ENCODE assay signal across 9 cellular contexts in genomic region chr11:96055706-96056387, GRCh38.
DNase-seq lines count a peak whose midpoint lies in the region; ATAC-seq and TF ChIP-seq lines count a peak whose summit lies in the region.
"Had no signal": no experiment of that assay in that cellular context is flagged by ENCODE, and none has a peak within 500 bp of the region (broad histone marks: within the 10 kb centered on the region; RNA-seq: fewer than 3 reads in every experiment).

No MANE protein-coding gene starts in this region.

- H4K20me1 ChIP-seq in osteoblast (ENCODE audit: insufficient read depth, low read length): no peaks in the 10 kb centered on the region

- peaks cover 42% of the 10 kb centered on the region for H3K36me3 Mint-ChIP-seq in CD8-positive, alpha-beta T cell

- no peak for TF ChIP-seq POLR2A in upper lobe of left lung (IDR thresholded peaks at IDR 0.05)

- H3K4me1 Mint-ChIP-seq in CD8-positive, alpha-beta T cell (ENCODE audit: low read depth): peaks cover 54% of the 10 kb centered on the region

- H3K36me3 ChIP-seq in CD8-positive, alpha-beta T cell (ENCODE audit: insufficient read depth, low read length): no peaks in the 10 kb centered on the region
- H3K36me3 ChIP-seq in osteoblast (ENCODE audit: insufficient read depth, low read length) (no peaks in the 10 kb centered on the region), upper lobe of left lung (no peaks in the 10 kb centered on the region)

- POLR2A ChIA-PET in CD8-positive, alpha-beta T cell (lab: Charles Lee): interaction anchor here (1.0 to 3.3 kb wide), 5 partner anchors 15 to 334 kb away, joined by 3 to 24 read pairs (median 4); partner anchors contain the start of genes CCDC82, JRKL and MAML2

- no peaks in the 10 kb centered on the region for H3K27me3 Mint-ChIP-seq in CD8-positive, alpha-beta T cell (ENCODE audit: low read depth)

- CTCF ChIA-PET in CD8-positive, alpha-beta T cell (lab: Charles Lee): interaction anchor here (0.6 to 7.2 kb wide), 31 partner anchors 9 to 953 kb away, joined by 3 to 98 read pairs (median 4); partner anchors contain the start of gene MAML2

- TF ChIP-seq EP300 in upper lobe of left lung (IDR thresholded peaks at IDR 0.05): no peak

- WGBS in upper lobe of left lung, 2 donors: 69 to 86% methylated on average over 3 of the region's 3 CpGs

- no peak for TF ChIP-seq CTCF in CD8-positive, alpha-beta T cell (IDR thresholded peaks at IDR 0.05)
- TF ChIP-seq CTCF in coronary artery (IDR thresholded peaks at IDR 0.05) (no peak), osteoblast (IDR thresholded peaks at IDR 0.05; ENCODE audit: extremely low read depth, low read depth, low read length) (no peak), upper lobe of left lung (IDR thresholded peaks at IDR 0.05) (no peak)

- H2AFZ ChIP-seq in osteoblast (ENCODE audit: low read length): no peak overlapping the region

- H3K27ac Mint-ChIP-seq in CD8-positive, alpha-beta T cell: peak overlapping the region; percentile 58

- H3K9me3 Mint-ChIP-seq in CD8-positive, alpha-beta T cell: no peaks in the 10 kb centered on the region

- H3K4me2 ChIP-seq in osteoblast (ENCODE audit: insufficient read depth, low read length): peak overlapping the region; percentile 30

- H3K79me2 ChIP-seq in osteoblast (ENCODE audit: insufficient read depth, low read length): peaks cover 54% of the 10 kb centered on the region

- peaks cover 16% of the 10 kb centered on the region for H3K4me1 ChIP-seq in CD8-positive, alpha-beta T cell (ENCODE audit: insufficient read depth, low read length)
- H3K4me1 ChIP-seq in osteoblast (ENCODE audit: insufficient read depth, low read length) (peaks cover 52% of the 10 kb centered on the region), upper lobe of left lung (peaks cover 11 to 26% (median 22%) of the 10 kb centered on the region in 4 donors)

- intact Hi-C loops in CD8-positive, alpha-beta T cell (cut with DNase I, micrococcal nuclease): loop anchor here (1.0 to 2.0 kb wide), 6 partner anchors 13 to 337 kb away; partner anchors contain the start of genes MAML2 (in 2 of the 2) and JRKL (in 1 of the 2)

- ATAC-seq in CD8-positive, alpha-beta T cell: peak; percentile 54
- ATAC-seq in upper lobe of left lung (ENCODE audit: low FRiP score in 2 of 2) (no peak), HG02973 (IDR thresholded peaks at IDR 0.05; ENCODE audit: unreplicated experiment) (no peak), GM21515 (IDR thresholded peaks at IDR 0.05; ENCODE audit: unreplicated experiment) (no peak)

- no peak overlapping the region for H3K4me3 ChIP-seq in CD8-positive, alpha-beta T cell (ENCODE audit: low read depth, low read length)
- H3K4me3 ChIP-seq in coronary artery (no peak overlapping the region), osteoblast (ENCODE audit: insufficient read depth, low read length) (no peak overlapping the region), upper lobe of left lung (no peak overlapping the region)

- no peaks in the 10 kb centered on the region for H3K27me3 ChIP-seq in CD8-positive, alpha-beta T cell (ENCODE audit: insufficient read depth, low read length)
- no peaks in the 10 kb centered on the region for H3K27me3 ChIP-seq in osteoblast (ENCODE audit: insufficient read depth, low read length)
- no peaks in the 10 kb centered on the region for H3K27me3 ChIP-seq in upper lobe of left lung

- H3K9me3 ChIP-seq in CD8-positive, alpha-beta T cell (ENCODE audit: low read length): no peaks in the 10 kb centered on the region
- H3K9me3 ChIP-seq in osteoblast (ENCODE audit: low read depth, low read length) (no peaks in the 10 kb centered on the region), upper lobe of left lung (no peaks in the 10 kb centered on the region)

- DNase-seq in CD8-positive, alpha-beta T cell: peak in 2 of 7 experiments; percentile 25 to 40
- DNase-seq in NCI-H446 treated with DMSO at 0.1 percent for 48 hours (lab: John Stamatoyannopoulos, UW) (peak; percentile 26), coronary artery (ENCODE audit: low spot score) (no peak), osteoblast (ENCODE audit: insufficient read length, low spot score, missing footprints) (no peak), upper lobe of left lung (no peak), NCI-H2196 (lab: John Stamatoyannopoulos, UW; ENCODE audit: unreplicated experiment) (no peak)
- DNase-seq: MM.1S had no signal

- H3K4me3 Mint-ChIP-seq in CD8-positive, alpha-beta T cell: no peak overlapping the region

- H3K27ac ChIP-seq in CD8-positive, alpha-beta T cell (ENCODE audit: low read depth, low read length): no peak overlapping the region
- H3K27ac ChIP-seq in coronary artery: peak overlapping the region; percentile 19 to 29
- H3K27ac ChIP-seq in osteoblast (ENCODE audit: low read depth, low read length): peak overlapping the region; percentile 81
- peak overlapping the region in 1 of 4 donors; percentile 23 for H3K27ac ChIP-seq in upper lobe of left lung
